ENCODE assay signal across 9 cellular contexts in the genomic region with DNA sequence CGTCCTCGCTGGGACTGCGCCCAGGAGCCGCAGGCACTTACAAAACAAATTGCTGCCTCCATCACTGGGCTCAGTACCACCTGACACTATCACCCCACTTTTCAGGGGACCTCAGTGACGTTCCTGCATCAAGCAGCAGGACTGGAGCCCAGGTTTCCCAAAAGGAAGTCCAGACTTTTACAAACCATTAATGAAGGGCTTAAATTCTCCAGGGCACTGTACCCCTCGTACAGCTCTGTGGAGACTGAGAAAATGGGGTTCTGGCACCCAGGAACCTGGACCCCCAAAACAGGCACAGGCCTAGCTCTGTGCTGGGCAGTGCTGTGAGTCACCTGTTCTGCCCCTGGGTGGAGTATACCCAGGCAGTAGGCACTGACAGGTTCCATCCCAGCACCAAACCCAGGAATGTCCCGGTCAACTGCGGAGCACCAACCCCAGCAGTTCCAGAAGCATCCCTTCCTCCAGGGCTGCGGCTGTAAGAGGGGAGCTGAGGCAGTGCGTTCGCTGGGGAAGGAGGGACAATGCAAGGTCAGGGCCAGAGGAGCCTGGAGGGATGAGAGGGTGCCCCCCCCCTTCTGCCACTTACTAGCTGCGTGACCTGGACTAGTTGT. TPM values are rescaled to one million over a fixed set of nuclear protein-coding genes. Genes with fewer than 3 reads are reported as not detected.
DNase-seq lines count a peak whose midpoint lies in the region; ATAC-seq and TF ChIP-seq lines count a peak whose summit lies in the region.
"Had no signal": no experiment of that assay in that cellular context is flagged by ENCODE, and none has a peak within 500 bp of the region (broad histone marks: within the 10 kb centered on the region; RNA-seq: fewer than 3 reads in every experiment).

No MANE protein-coding gene starts in this region.

- TF ChIP-seq CTCF in endodermal cell (conservative IDR thresholded peaks at IDR 0.05) (peak; percentile 17), gastrocnemius medialis (IDR thresholded peaks at IDR 0.05 in 4 of 5, conservative IDR thresholded peaks at IDR 0.05 in 1 of 5) (no peak)

- H3K18ac ChIP-seq in mesendoderm (ENCODE audit: low read length) = no peak overlapping the region

- no peak overlapping the region for H3K9ac ChIP-seq in endodermal cell (ENCODE audit: extremely low read depth, low read length, poor library complexity, severe bottlenecking)
- no peak overlapping the region for H3K9ac ChIP-seq in mesendoderm (ENCODE audit: low read length)

- no peak for TF ChIP-seq POLR2A in gastrocnemius medialis (IDR thresholded peaks at IDR 0.05)

- H4K8ac ChIP-seq in mesendoderm (ENCODE audit: low read depth, low read length) = no peak overlapping the region

- H3K27me3 Mint-ChIP-seq in endodermal cell (ENCODE audit: insufficient read depth) = peaks cover 83% of the 10 kb centered on the region

- no peak overlapping the region for H2BK5ac ChIP-seq in mesendoderm (ENCODE audit: low read length)

- no peak overlapping the region for H3K56ac ChIP-seq in mesendoderm (ENCODE audit: low read length)

- H3K4me1 Mint-ChIP-seq in endodermal cell = peaks cover 15% of the 10 kb centered on the region

- no peak overlapping the region for H4K5ac ChIP-seq in mesendoderm (ENCODE audit: low read length)

- no peak overlapping the region for H3K27ac Mint-ChIP-seq in endodermal cell

- H3K9me3 Mint-ChIP-seq in endodermal cell = no peaks in the 10 kb centered on the region

- 0 to 35% methylated on average over 2 to 12 of the region's 12 CpGs for WGBS in endodermal cell (ENCODE audit: insufficient coverage in 1 of 2, insufficient read length in 1 of 2), 2 experiments
- WGBS in mesendoderm (ENCODE audit: extremely low coverage, insufficient coverage, low lambda C conversion rate) = no CpG with 5 or more reads among the region's 12 CpGs

- no peaks in the 10 kb centered on the region for H3K36me3 ChIP-seq in MG63
- H3K36me3 ChIP-seq in endodermal cell (ENCODE audit: control insufficient read depth, insufficient read depth, low read length) = no peaks in the 10 kb centered on the region
- no peaks in the 10 kb centered on the region for H3K36me3 ChIP-seq in gastrocnemius medialis
- no peaks in the 10 kb centered on the region for H3K36me3 ChIP-seq in mesendoderm (ENCODE audit: control insufficient read depth, insufficient read depth, low read length)

- no peak for DNase-seq in MG63
- peak; percentile 75 for DNase-seq in endodermal cell
- DNase-seq in gastrocnemius medialis = no peak
- no peak for DNase-seq in NOMO-1 treated with DMSO at 0.1 percent for 48 hours (lab: John Stamatoyannopoulos, UW; ENCODE audit: unreplicated experiment)
- no peak for DNase-seq in mesendoderm
- DNase-seq in NCI-H2107 treated with DMSO at 0.1 percent for 48 hours (lab: John Stamatoyannopoulos, UW; ENCODE audit: unreplicated experiment) = no peak
- DNase-seq in NCI-H510A (lab: John Stamatoyannopoulos, UW) = no peak

- no peak overlapping the region for H2BK120ac ChIP-seq in mesendoderm (ENCODE audit: low read depth, low read length)

- no peak overlapping the region for H2AK5ac ChIP-seq in mesendoderm (ENCODE audit: low read length)

- H3K4me2 ChIP-seq in mesendoderm (ENCODE audit: low read length) = no peak overlapping the region

- in situ Hi-C loops in gastrocnemius medialis (cut with MboI; ENCODE audit: low sequenced_read_pairs in 4 of 4) = no loop called here

- no peak overlapping the region for H3K23ac ChIP-seq in mesendoderm (ENCODE audit: low read length)

- no peaks in the 10 kb centered on the region for H3K79me2 ChIP-seq in mesendoderm (ENCODE audit: control insufficient read depth, insufficient read depth, low read length)

- H3K9me3 ChIP-seq in MG63 (no peaks in the 10 kb centered on the region), endodermal cell (ENCODE audit: control insufficient read depth, low read length) (no peaks in the 10 kb centered on the region), gastrocnemius medialis (no peaks in the 10 kb centered on the region)

- H3K27me3 ChIP-seq in MG63 (peaks cover 29% of the 10 kb centered on the region), endodermal cell (ENCODE audit: control insufficient read depth, insufficient read depth, low read length, poor library complexity, severe bottlenecking) (peaks cover 66% of the 10 kb centered on the region), gastrocnemius medialis (peaks cover 18 to 29% (median 26%) of the 10 kb centered on the region in 3 donors), mesendoderm (ENCODE audit: insufficient read depth, low read length, poor library complexity) (peaks cover 9% of the 10 kb centered on the region)

- peak overlapping the region; percentile 49 for H3K4me3 ChIP-seq in MG63
- peak overlapping the region; percentile 91 for H3K4me3 ChIP-seq in endodermal cell (ENCODE audit: low read length)
- H3K4me3 ChIP-seq in gastrocnemius medialis = peak overlapping the region in 3 of 4 donors; percentile 63 to 87 (median 67)
- no peak overlapping the region for H3K4me3 ChIP-seq in mesendoderm (ENCODE audit: low read length)

- H3K27ac ChIP-seq in endodermal cell (ENCODE audit: low read depth, low read length) (no peak overlapping the region), gastrocnemius medialis (no peak overlapping the region), mesendoderm (ENCODE audit: low read depth, low read length) (no peak overlapping the region)

- H3K4me1 ChIP-seq in endodermal cell (ENCODE audit: control insufficient read depth, insufficient read depth, low read length) (no peaks in the 10 kb centered on the region), gastrocnemius medialis (peaks cover 0 to 18% of the 10 kb centered on the region in 2 donors), mesendoderm (ENCODE audit: control insufficient read depth, low read depth, low read length) (peaks cover 2% of the 10 kb centered on the region)

- no peaks in the 10 kb centered on the region for H3K79me1 ChIP-seq in mesendoderm (ENCODE audit: low read length)

- H2BK15ac ChIP-seq in mesendoderm (replicated peaks; ENCODE audit: low read depth) = no peak overlapping the region

- ATAC-seq in GM19035 (IDR thresholded peaks at IDR 0.05; ENCODE audit: unreplicated experiment) (peak; percentile 1), gastrocnemius medialis (no peak)

- H3K4me3 Mint-ChIP-seq in endodermal cell = peak overlapping the region; percentile 72

- H3K4ac ChIP-seq in mesendoderm (ENCODE audit: low read depth, low read length) = no peak overlapping the region

- no peaks in the 10 kb centered on the region for H3K36me3 Mint-ChIP-seq in endodermal cell (ENCODE audit: low read depth)

- intact Hi-C loops in gastrocnemius medialis (cut with DNase I; ENCODE audit: low total_unique reads) = loop anchor here (1.0 to 5.0 kb wide), 7 partner anchors 15 to 290 kb away; a partner anchor contains a TSS

RNA-seq across cellular contexts. Expression of a gene that starts 24.6 kb away (rescaled TPM):
- total RNA-seq in MG63 (2014; rRNA removed; shearing (Covaris generic); ENCODE audit: low replicate concordance) = 0.16 TPM in 1 of 2 replicates, not detected in the other
- not detected for total RNA-seq in endodermal cell
- not detected for polyA plus RNA-seq in endodermal cell (2013, experiment 1 of 2)
- polyA plus RNA-seq in endodermal cell (2013, experiment 2 of 2) = not detected
- total RNA-seq in gastrocnemius medialis = not detected
- polyA plus RNA-seq in mesendoderm (2013, experiment 1 of 2) = 0.03 TPM
- polyA plus RNA-seq in mesendoderm (2013, experiment 2 of 2) = 0.01 TPM
- total RNA-seq: right cardiac atrium had no signal
- polyA plus RNA-seq: right cardiac atrium had no signal

RNA-seq across cellular contexts. Expression of a gene that starts 36.3 kb away (rescaled TPM):
- 26.2 and 57.3 TPM in 2 replicates for total RNA-seq in MG63 (2014; rRNA removed; shearing (Covaris generic); ENCODE audit: low replicate concordance)
- total RNA-seq in endodermal cell (10 to 100 TPM; 34.9 to 35.4 TPM), gastrocnemius medialis (10 to 100 TPM in 3 of 4 donors, 1 to 10 TPM in 1; 9.8 to 17.7 (median 13.7) TPM)
- polyA plus RNA-seq in endodermal cell (2013, experiment 1 of 2) = 29.5 TPM
- polyA plus RNA-seq in endodermal cell (2013, experiment 2 of 2) = 25.7 TPM
- 43.1 TPM for polyA plus RNA-seq in mesendoderm (2013, experiment 1 of 2)
- polyA plus RNA-seq in mesendoderm (2013, experiment 2 of 2) = 42.7 TPM

RNA-seq across cellular contexts. Expression of a gene that starts 55.3 kb away (rescaled TPM):
- 30.0 and 35.7 TPM in 2 replicates for total RNA-seq in MG63 (2014; rRNA removed; shearing (Covaris generic); ENCODE audit: low replicate concordance)
- total RNA-seq in endodermal cell = 10 to 100 TPM in 1 of 2 donors, 1 to 10 TPM in 1; 8.8 to 10.2 TPM
- 14.0 TPM for polyA plus RNA-seq in endodermal cell (2013, experiment 1 of 2)
- 13.9 TPM for polyA plus RNA-seq in endodermal cell (2013, experiment 2 of 2)
- 100 to 1,000 TPM in 3 of 4 donors, 10 to 100 TPM in 1; 69.4 to 132 (median 104) TPM for total RNA-seq in gastrocnemius medialis
- 5.6 TPM for polyA plus RNA-seq in mesendoderm (2013, experiment 1 of 2)
- 5.6 TPM for polyA plus RNA-seq in mesendoderm (2013, experiment 2 of 2)

RNA-seq across cellular contexts. Expression of a gene that starts 56.4 kb away (rescaled TPM):
- 891 and 917 TPM in 2 replicates for total RNA-seq in MG63 (2014; rRNA removed; shearing (Covaris generic); ENCODE audit: low replicate concordance)
- 100 to 1,000 TPM; 347 to 391 TPM for total RNA-seq in endodermal cell
- 254 TPM for polyA plus RNA-seq in endodermal cell (2013, experiment 1 of 2)
- polyA plus RNA-seq in endodermal cell (2013, experiment 2 of 2) = 232 TPM
- total RNA-seq in gastrocnemius medialis = 100 to 1,000 TPM; 215 to 334 (median 284) TPM
- polyA plus RNA-seq in mesendoderm (2013, experiment 1 of 2) = 657 TPM
- polyA plus RNA-seq in mesendoderm (2013, experiment 2 of 2) = 670 TPM
